1 cellular context compared by ENCODE assay signal in the genomic region with DNA sequence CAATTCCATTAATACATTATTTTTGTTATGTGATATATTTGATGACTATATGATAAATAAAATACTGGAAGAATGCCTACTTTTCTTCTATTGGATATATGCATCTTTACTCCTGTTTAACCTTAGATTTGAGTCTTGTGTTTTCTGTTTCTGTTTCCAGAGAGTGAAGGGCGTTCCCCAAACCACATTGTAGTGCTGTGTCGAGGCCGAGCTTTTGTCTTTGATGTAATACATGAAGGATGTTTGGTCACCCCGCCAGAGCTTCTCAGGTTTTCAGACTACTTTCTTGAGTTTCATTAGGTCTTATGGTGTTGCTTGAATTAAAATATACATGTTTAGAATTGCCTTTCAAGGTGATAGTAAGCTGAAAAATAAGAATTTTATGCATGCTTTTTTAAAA.
TF ChIP-seq lines count a peak whose summit lies in the region.

No MANE protein-coding gene starts in this region.

TF ChIP-seq in GM12878, 131 proteins besides CTCF, POLR2A, EP300 and RAD21:
- TF ChIP-seq, protein P1, sequence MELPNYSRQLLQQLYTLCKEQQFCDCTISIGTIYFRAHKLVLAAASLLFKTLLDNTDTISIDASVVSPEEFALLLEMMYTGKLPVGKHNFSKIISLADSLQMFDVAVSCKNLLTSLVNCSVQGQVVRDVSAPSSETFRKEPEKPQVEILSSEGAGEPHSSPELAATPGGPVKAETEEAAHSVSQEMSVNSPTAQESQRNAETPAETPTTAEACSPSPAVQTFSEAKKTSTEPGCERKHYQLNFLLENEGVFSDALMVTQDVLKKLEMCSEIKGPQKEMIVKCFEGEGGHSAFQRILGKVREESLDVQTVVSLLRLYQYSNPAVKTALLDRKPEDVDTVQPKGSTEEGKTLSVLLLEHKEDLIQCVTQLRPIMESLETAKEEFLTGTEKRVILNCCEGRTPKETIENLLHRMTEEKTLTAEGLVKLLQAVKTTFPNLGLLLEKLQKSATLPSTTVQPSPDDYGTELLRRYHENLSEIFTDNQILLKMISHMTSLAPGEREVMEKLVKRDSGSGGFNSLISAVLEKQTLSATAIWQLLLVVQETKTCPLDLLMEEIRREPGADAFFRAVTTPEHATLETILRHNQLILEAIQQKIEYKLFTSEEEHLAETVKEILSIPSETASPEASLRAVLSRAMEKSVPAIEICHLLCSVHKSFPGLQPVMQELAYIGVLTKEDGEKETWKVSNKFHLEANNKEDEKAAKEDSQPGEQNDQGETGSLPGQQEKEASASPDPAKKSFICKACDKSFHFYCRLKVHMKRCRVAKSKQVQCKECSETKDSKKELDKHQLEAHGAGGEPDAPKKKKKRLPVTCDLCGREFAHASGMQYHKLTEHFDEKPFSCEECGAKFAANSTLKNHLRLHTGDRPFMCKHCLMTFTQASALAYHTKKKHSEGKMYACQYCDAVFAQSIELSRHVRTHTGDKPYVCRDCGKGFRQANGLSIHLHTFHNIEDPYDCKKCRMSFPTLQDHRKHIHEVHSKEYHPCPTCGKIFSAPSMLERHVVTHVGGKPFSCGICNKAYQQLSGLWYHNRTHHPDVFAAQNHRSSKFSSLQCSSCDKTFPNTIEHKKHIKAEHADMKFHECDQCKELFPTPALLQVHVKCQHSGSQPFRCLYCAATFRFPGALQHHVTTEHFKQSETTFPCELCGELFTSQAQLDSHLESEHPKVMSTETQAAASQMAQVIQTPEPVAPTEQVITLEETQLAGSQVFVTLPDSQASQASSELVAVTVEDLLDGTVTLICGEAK (IDR thresholded peaks at IDR 0.05; ENCODE audit: borderline replicate concordance): no peak
- TF ChIP-seq SP1 (IDR thresholded peaks at IDR 0.05; ENCODE audit: low read depth, low read length) (no peak), MXI1 (IDR thresholded peaks at IDR 0.05; ENCODE audit: low read depth, low read length) (no peak)
- TF ChIP-seq, protein P2, sequence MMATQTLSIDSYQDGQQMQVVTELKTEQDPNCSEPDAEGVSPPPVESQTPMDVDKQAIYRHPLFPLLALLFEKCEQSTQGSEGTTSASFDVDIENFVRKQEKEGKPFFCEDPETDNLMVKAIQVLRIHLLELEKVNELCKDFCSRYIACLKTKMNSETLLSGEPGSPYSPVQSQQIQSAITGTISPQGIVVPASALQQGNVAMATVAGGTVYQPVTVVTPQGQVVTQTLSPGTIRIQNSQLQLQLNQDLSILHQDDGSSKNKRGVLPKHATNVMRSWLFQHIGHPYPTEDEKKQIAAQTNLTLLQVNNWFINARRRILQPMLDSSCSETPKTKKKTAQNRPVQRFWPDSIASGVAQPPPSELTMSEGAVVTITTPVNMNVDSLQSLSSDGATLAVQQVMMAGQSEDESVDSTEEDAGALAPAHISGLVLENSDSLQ (IDR thresholded peaks at IDR 0.05): no peak
